In genomic region chr21:35195232-35195631, GRCh38 we compare ENCODE assay signal across 21 cellular contexts.
DNase-seq lines count a peak whose midpoint lies in the region; ATAC-seq, FAIRE-seq and TF ChIP-seq lines count a peak whose summit lies in the region.
"Had no signal": no experiment of that assay in that cellular context is flagged by ENCODE, and none has a peak within 500 bp of the region (broad histone marks: within the 10 kb centered on the region; RNA-seq: fewer than 3 reads in every experiment).

No MANE protein-coding gene starts in this region.

- CTCF ChIA-PET in PC-3 (lab: Charles Lee), result no interaction called here
- CTCF ChIA-PET in endothelial cell of umbilical vein (lab: Charles Lee), result no interaction called here

- no peak overlapping the region for H3K4me3 ChIP-seq in PC-3 (ENCODE audit: low read length)
- H3K4me3 ChIP-seq in endothelial cell of umbilical vein (replicated peaks in 1 of 3; ENCODE audit: insufficient read depth in 1 of 3, low read depth in 1 of 3, low read length in 3 of 3), result no peak overlapping the region
- H3K4me3 ChIP-seq: MG63, Peyer's patch had no signal

- POLR2A ChIA-PET in PC-3 (lab: Charles Lee; ENCODE audit: unreplicated experiment) (no interaction called here), endothelial cell of umbilical vein (lab: Charles Lee) (no interaction called here)

- H3K9ac ChIP-seq in PC-3 (ENCODE audit: low read length) (no peak overlapping the region), endothelial cell of umbilical vein (replicated peaks; ENCODE audit: extremely low read depth, insufficient read depth, low read length) (no peak overlapping the region)

- H3K27ac ChIP-seq in PC-3 (ENCODE audit: low read length) (peak overlapping the region; percentile 31), endothelial cell of umbilical vein (ENCODE audit: insufficient read depth, low read depth, low read length) (no peak overlapping the region)
- H3K27ac ChIP-seq: Peyer's patch had no signal

- H3K36me3 ChIP-seq in PC-3 (ENCODE audit: low read depth, low read length) (no peaks in the 10 kb centered on the region), endothelial cell of umbilical vein (ENCODE audit: control insufficient read depth in 2 of 2, extremely low read depth in 1 of 2, insufficient read depth in 2 of 2, low read length in 2 of 2) (no peaks in the 10 kb centered on the region)
- H3K36me3 ChIP-seq: MG63, Peyer's patch had no signal

- dilution Hi-C loops in endothelial cell of umbilical vein (cut with MboI; ENCODE audit: extremely low pct_ligation_motif_present, low sequenced_read_pairs), result no loop called here

- no peak for FAIRE-seq in endothelial cell of umbilical vein (lab: Jason Lieb, UNC)
- FAIRE-seq: D721Med, H1 had no signal

- TF ChIP-seq POLR2A in endothelial cell of umbilical vein (IDR thresholded peaks at IDR 0.05; ENCODE audit: low read depth, low read length), result no peak

- no peak overlapping the region for H2AFZ ChIP-seq in PC-3 (ENCODE audit: low read length)
- H2AFZ ChIP-seq in endothelial cell of umbilical vein (ENCODE audit: low read depth, low read length), result no peak overlapping the region

- no peaks in the 10 kb centered on the region for H3K9me1 ChIP-seq in endothelial cell of umbilical vein (replicated peaks; ENCODE audit: control insufficient read depth, extremely low read depth, insufficient read depth, low read length)

- H3K4me1 ChIP-seq in PC-3 (ENCODE audit: insufficient read depth, low read length) (peaks cover 51% of the 10 kb centered on the region), endothelial cell of umbilical vein (ENCODE audit: control insufficient read depth, extremely low read depth, insufficient read depth, low read length) (peaks cover 6% of the 10 kb centered on the region)
- H3K4me1 ChIP-seq: Peyer's patch had no signal

- H3K27me3 ChIP-seq in PC-3 (ENCODE audit: low read length) (no peaks in the 10 kb centered on the region), endothelial cell of umbilical vein (ENCODE audit: control insufficient read depth in 2 of 2, insufficient read depth in 2 of 2, low read length in 2 of 2) (no peaks in the 10 kb centered on the region)
- H3K27me3 ChIP-seq: MG63, Peyer's patch had no signal

- no peaks in the 10 kb centered on the region for H3K9me2 ChIP-seq in PC-3 (replicated peaks; ENCODE audit: low read length)

- DNase-seq in A172 (ENCODE audit: low spot score) (peak; percentile 81), EL (peak; percentile 71), PC-3 (peak; percentile 91), endothelial cell of umbilical vein (ENCODE audit: low read depth, low spot score) (no peak), NCI-H2227 (lab: John Stamatoyannopoulos, UW; ENCODE audit: unreplicated experiment) (no peak), left colon (no peak), DMS153 treated with DMSO at 0.1 percent for 48 hours (lab: John Stamatoyannopoulos, UW; ENCODE audit: unreplicated experiment) (no peak)
- DNase-seq in activated CD8-positive, alpha-beta memory T cell treated with anti-CD3 and anti-CD28 coated beads, Interleukin-2, amount 50 U/mL, for 48 hours, result no peak
- DNase-seq: ACHN; CD4-positive, alpha-beta T cell; DND-41; KBM-7; MG63; NCI-H1092 treated with DMSO at 0.1 percent for 48 hours; NCI-H1694 treated with DMSO at 0.1 percent for 48 hours; NCI-H446 treated with DMSO at 0.1 percent for 48 hours; NCI-H748 treated with DMSO at 0.1 percent for 48 hours; Peyer's patch; SHP77 treated with DMSO at 0.1 percent for 48 hours had no signal

- no peaks in the 10 kb centered on the region for H3K9me3 ChIP-seq in PC-3 (ENCODE audit: low read length)
- H3K9me3 ChIP-seq in endothelial cell of umbilical vein (replicated peaks; ENCODE audit: control insufficient read depth, insufficient read depth, low read length), result no peaks in the 10 kb centered on the region

- H3K79me2 ChIP-seq in PC-3 (ENCODE audit: low read length), result no peaks in the 10 kb centered on the region
- no peaks in the 10 kb centered on the region for H3K79me2 ChIP-seq in endothelial cell of umbilical vein (ENCODE audit: control insufficient read depth, insufficient read depth, low read length)

- TF ChIP-seq CTCF in PC-3 (conservative IDR thresholded peaks at IDR 0.05; ENCODE audit: low read depth, low read length) (no peak), endothelial cell of umbilical vein (IDR thresholded peaks at IDR 0.05; ENCODE audit: extremely low read depth in 1 of 2, insufficient read depth in 1 of 2, low read depth in 1 of 2, low read length in 2 of 2) (no peak)

- ATAC-seq in PC-3 (peak; percentile 7; the same call in 1 of the 2 replicates), left colon (no peak)

- BruUV-seq in PC-3 (replicated peaks; lab: Mats Ljungman, UMichigan), result no TSS peak
- BruUV-seq in endothelial cell of umbilical vein (replicated peaks; lab: Mats Ljungman, UMichigan), result no TSS peak

- no peak overlapping the region for H3K4me2 ChIP-seq in PC-3 (ENCODE audit: low read length)
- no peak overlapping the region for H3K4me2 ChIP-seq in endothelial cell of umbilical vein (ENCODE audit: insufficient read depth, low read length)

- H3F3A ChIP-seq in PC-3 (ENCODE audit: low read length, unreplicated experiment), result peaks cover 13% of the 10 kb centered on the region

- H4K20me1 ChIP-seq in PC-3 (ENCODE audit: low read length), result no peaks in the 10 kb centered on the region
- no peaks in the 10 kb centered on the region for H4K20me1 ChIP-seq in endothelial cell of umbilical vein (replicated peaks; ENCODE audit: control insufficient read depth, extremely low read depth, insufficient read depth, low read length)

- intact Hi-C loops in PC-3 (cut with micrococcal nuclease), result no loop called here
- intact Hi-C loops in endothelial cell of umbilical vein (cut with micrococcal nuclease), result no loop called here
- intact Hi-C loops in left colon (cut with DNase I, micrococcal nuclease), result no loop called here

TF ChIP-seq in endothelial cell of umbilical vein, 7 proteins besides CTCF, POLR2A, EP300 and RAD21:
- TF ChIP-seq POLR2AphosphoS5 (IDR thresholded peaks at IDR 0.05; ENCODE audit: insufficient read depth, low read depth, low read length) (no peak), FOS (IDR thresholded peaks at IDR 0.05; ENCODE audit: borderline replicate concordance, insufficient read depth, low read length) (peak; percentile 64), JUN (IDR thresholded peaks at IDR 0.05; ENCODE audit: borderline replicate concordance, insufficient read depth, insufficient read length, low read depth) (no peak), MAX (IDR thresholded peaks at IDR 0.05; ENCODE audit: insufficient read depth, insufficient read length) (no peak), GATA2 (IDR thresholded peaks at IDR 0.05; ENCODE audit: insufficient read depth, insufficient read length, low read depth, low read length) (peak; percentile 76), EZH2 (IDR thresholded peaks at IDR 0.05; ENCODE audit: borderline replicate concordance, low read depth, low read length, severe bottlenecking) (no peak), MYC (IDR thresholded peaks at IDR 0.05; ENCODE audit: low read depth, low read length) (no peak)

Comparison
In these comparisons a context has a peak if more than half of its experiments do, and no peak if none do; other contexts are left out.
1. DNase-seq: peak in A172 (single experiment), EL (single experiment) and PC-3 (single experiment); none in endothelial cell of umbilical vein (single experiment), NCI-H2227 (single experiment), left colon (0 of 2), activated CD8-positive, alpha-beta memory T cell treated with anti-CD3 and anti-CD28 coated beads, Interleukin-2, amount 50 U/mL, for 48 hours (single experiment) and DMS153 treated with DMSO at 0.1 percent for 48 hours (single experiment).